In the genomic region with DNA sequence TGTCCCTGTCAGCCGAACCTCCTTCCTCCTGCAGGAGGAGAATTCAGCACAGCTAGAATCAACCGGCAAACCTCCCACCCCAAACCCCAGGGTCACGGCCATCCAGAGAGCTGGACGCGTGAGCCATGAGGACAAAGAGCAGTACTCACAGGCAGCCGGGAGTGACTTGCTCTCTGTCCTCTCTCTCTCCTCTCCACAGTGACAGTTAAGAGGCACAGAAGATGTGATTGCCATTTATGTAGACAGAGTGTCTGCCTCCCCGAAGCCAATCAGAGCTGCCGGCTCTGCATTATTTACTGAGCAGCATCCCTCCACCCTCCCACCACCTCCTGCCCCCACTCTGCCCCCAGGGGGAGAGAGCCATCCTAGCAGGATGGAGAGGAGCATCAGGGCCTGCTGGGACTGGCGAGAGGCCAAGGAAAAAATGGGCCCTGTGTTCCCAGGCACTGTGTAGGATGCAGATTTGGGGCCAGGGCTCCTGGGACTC, we compare ENCODE assay signal across 1 cellular context.
TF ChIP-seq lines count a peak whose summit lies in the region.

No MANE protein-coding gene starts in this region.

TF ChIP-seq in HepG2, 621 proteins besides CTCF, POLR2A, EP300 and RAD21 (continued from another document and continues in another):
- TF ChIP-seq, protein P1, sequence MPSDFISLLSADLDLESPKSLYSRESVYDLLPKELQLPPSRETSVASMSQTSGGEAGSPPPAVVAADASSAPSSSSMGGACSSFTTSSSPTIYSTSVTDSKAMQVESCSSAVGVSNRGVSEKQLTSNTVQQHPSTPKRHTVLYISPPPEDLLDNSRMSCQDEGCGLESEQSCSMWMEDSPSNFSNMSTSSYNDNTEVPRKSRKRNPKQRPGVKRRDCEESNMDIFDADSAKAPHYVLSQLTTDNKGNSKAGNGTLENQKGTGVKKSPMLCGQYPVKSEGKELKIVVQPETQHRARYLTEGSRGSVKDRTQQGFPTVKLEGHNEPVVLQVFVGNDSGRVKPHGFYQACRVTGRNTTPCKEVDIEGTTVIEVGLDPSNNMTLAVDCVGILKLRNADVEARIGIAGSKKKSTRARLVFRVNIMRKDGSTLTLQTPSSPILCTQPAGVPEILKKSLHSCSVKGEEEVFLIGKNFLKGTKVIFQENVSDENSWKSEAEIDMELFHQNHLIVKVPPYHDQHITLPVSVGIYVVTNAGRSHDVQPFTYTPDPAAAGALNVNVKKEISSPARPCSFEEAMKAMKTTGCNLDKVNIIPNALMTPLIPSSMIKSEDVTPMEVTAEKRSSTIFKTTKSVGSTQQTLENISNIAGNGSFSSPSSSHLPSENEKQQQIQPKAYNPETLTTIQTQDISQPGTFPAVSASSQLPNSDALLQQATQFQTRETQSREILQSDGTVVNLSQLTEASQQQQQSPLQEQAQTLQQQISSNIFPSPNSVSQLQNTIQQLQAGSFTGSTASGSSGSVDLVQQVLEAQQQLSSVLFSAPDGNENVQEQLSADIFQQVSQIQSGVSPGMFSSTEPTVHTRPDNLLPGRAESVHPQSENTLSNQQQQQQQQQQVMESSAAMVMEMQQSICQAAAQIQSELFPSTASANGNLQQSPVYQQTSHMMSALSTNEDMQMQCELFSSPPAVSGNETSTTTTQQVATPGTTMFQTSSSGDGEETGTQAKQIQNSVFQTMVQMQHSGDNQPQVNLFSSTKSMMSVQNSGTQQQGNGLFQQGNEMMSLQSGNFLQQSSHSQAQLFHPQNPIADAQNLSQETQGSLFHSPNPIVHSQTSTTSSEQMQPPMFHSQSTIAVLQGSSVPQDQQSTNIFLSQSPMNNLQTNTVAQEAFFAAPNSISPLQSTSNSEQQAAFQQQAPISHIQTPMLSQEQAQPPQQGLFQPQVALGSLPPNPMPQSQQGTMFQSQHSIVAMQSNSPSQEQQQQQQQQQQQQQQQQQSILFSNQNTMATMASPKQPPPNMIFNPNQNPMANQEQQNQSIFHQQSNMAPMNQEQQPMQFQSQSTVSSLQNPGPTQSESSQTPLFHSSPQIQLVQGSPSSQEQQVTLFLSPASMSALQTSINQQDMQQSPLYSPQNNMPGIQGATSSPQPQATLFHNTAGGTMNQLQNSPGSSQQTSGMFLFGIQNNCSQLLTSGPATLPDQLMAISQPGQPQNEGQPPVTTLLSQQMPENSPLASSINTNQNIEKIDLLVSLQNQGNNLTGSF (CRISPR knock-in tag; IDR thresholded peaks at IDR 0.05), result no peak
- TF ChIP-seq REXO4 (CRISPR knock-in tag; IDR thresholded peaks at IDR 0.05; ENCODE audit: borderline replicate concordance) (no peak), PTBP1 (IDR thresholded peaks at IDR 0.05; ENCODE audit: low read depth, low read length, poor library complexity, severe bottlenecking) (no peak), SATB2 (CRISPR knock-in tag; IDR thresholded peaks at IDR 0.05) (no peak), HES4 (CRISPR knock-in tag; IDR thresholded peaks at IDR 0.05; ENCODE audit: borderline replicate concordance) (no peak), ZNF230 (CRISPR knock-in tag; IDR thresholded peaks at IDR 0.05) (no peak), SCMH1 (CRISPR knock-in tag; IDR thresholded peaks at IDR 0.05; ENCODE audit: borderline replicate concordance) (no peak), ZUFSP (CRISPR knock-in tag; IDR thresholded peaks at IDR 0.05; ENCODE audit: borderline replicate concordance) (no peak), ZNF101 (CRISPR knock-in tag; IDR thresholded peaks at IDR 0.05; ENCODE audit: borderline replicate concordance, low read depth) (no peak), SYNCRIP (IDR thresholded peaks at IDR 0.05; ENCODE audit: insufficient read depth, low read depth, low read length) (no peak), ARID3A (IDR thresholded peaks at IDR 0.05; ENCODE audit: low read depth, low read length) (no peak), ETV5 (CRISPR knock-in tag; IDR thresholded peaks at IDR 0.05; ENCODE audit: borderline replicate concordance) (peak; percentile 19; the same call in 1 of the 2 replicates), PAX8 (CRISPR knock-in tag; IDR thresholded peaks at IDR 0.05; ENCODE audit: borderline replicate concordance) (no peak), PPARG (CRISPR knock-in tag; conservative IDR thresholded peaks at IDR 0.05) (0 out of 2 replicates have a peak, but pooled peaks have one; percentile 36), ZNF589 (CRISPR knock-in tag; conservative IDR thresholded peaks at IDR 0.05) (0 out of 2 replicates have a peak, but pooled peaks have one; percentile 57), ARNTL (CRISPR knock-in tag; IDR thresholded peaks at IDR 0.05) (peak; percentile 62; the same call in 1 of the 2 replicates), IKZF5 (CRISPR knock-in tag; IDR thresholded peaks at IDR 0.05) (peak; percentile 65; the same call in 1 of the 2 replicates), GLI4 (CRISPR knock-in tag; IDR thresholded peaks at IDR 0.05; ENCODE audit: borderline replicate concordance) (no peak), ZNF224 (CRISPR knock-in tag; IDR thresholded peaks at IDR 0.05) (no peak), DDIT3 (CRISPR knock-in tag; IDR thresholded peaks at IDR 0.05) (no peak), SKIL (CRISPR knock-in tag; IDR thresholded peaks at IDR 0.05; ENCODE audit: borderline replicate concordance) (peak; percentile 77), KLF13 (CRISPR knock-in tag; IDR thresholded peaks at IDR 0.05) (no peak), PATZ1 (CRISPR knock-in tag; IDR thresholded peaks at IDR 0.05) (peak; percentile 91), BCL3 (CRISPR knock-in tag; IDR thresholded peaks at IDR 0.05) (no peak), KLF9 (CRISPR knock-in tag; IDR thresholded peaks at IDR 0.05; ENCODE audit: low read depth) (no peak), AHR (CRISPR knock-in tag; IDR thresholded peaks at IDR 0.05) (no peak), ZNF274 (CRISPR knock-in tag; IDR thresholded peaks at IDR 0.05) (no peak), ZNF616 (CRISPR knock-in tag; IDR thresholded peaks at IDR 0.05; ENCODE audit: low read depth) (no peak), HNRNPK (IDR thresholded peaks at IDR 0.05; ENCODE audit: low read depth, low read length, poor library complexity, severe bottlenecking) (no peak), CENPX (CRISPR knock-in tag; IDR thresholded peaks at IDR 0.05) (no peak), ZNF468 (CRISPR knock-in tag; IDR thresholded peaks at IDR 0.05) (no peak), MZF1 (CRISPR knock-in tag; IDR thresholded peaks at IDR 0.05; ENCODE audit: borderline replicate concordance) (no peak), FOXO1 (CRISPR knock-in tag; IDR thresholded peaks at IDR 0.05) (no peak; the same call in 1 of the 2 replicates), GFI1 (CRISPR knock-in tag; IDR thresholded peaks at IDR 0.05; ENCODE audit: borderline replicate concordance) (peak; percentile 70; the same call in 1 of the 2 replicates), SUZ12 (IDR thresholded peaks at IDR 0.05; ENCODE audit: low read depth, low read length) (no peak), HNRNPUL1 (IDR thresholded peaks at IDR 0.05; ENCODE audit: low read depth, low read length) (no peak), KDM1A (CRISPR knock-in tag; IDR thresholded peaks at IDR 0.05) (peak; percentile 65; the same call in 1 of the 2 replicates), NR2C2 (CRISPR knock-in tag; IDR thresholded peaks at IDR 0.05; ENCODE audit: borderline replicate concordance) (peak; percentile 83), ZBTB8A (CRISPR knock-in tag; IDR thresholded peaks at IDR 0.05; ENCODE audit: borderline replicate concordance, low read depth) (no peak), SMYD3 (CRISPR knock-in tag; IDR thresholded peaks at IDR 0.05) (no peak), ZNF710 (CRISPR knock-in tag; IDR thresholded peaks at IDR 0.05; ENCODE audit: borderline replicate concordance) (0 out of 2 replicates have a peak, but pooled peaks have one; percentile 24)
- TF ChIP-seq, protein P2, sequence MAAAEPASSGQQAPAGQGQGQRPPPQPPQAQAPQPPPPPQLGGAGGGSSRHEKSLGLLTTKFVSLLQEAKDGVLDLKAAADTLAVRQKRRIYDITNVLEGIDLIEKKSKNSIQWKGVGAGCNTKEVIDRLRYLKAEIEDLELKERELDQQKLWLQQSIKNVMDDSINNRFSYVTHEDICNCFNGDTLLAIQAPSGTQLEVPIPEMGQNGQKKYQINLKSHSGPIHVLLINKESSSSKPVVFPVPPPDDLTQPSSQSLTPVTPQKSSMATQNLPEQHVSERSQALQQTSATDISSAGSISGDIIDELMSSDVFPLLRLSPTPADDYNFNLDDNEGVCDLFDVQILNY (CRISPR knock-in tag; conservative IDR thresholded peaks at IDR 0.05), result no peak
